8 cellular contexts compared by ENCODE assay signal in genomic region chr4:82561745-82562552, GRCh38. TPM values are rescaled to one million over a fixed set of nuclear protein-coding genes. Genes with fewer than 3 reads are reported as not detected.
DNase-seq lines count a peak whose midpoint lies in the region; ATAC-seq and TF ChIP-seq lines count a peak whose summit lies in the region.

Gene TMEM150C, minus strand, starts transcription at chr4:82561988. Its CDS starts 57,331 bp downstream, at chr4:82504657.

- no peak within 1 kb of the TSS for H3K9ac ChIP-seq in smooth muscle cell (ENCODE audit: low read depth)

- H2AFZ ChIP-seq in smooth muscle cell (ENCODE audit: low read depth), result peak within 1 kb of the TSS; percentile 99

- 9% methylated on average over 46 of the region's 67 CpGs for WGBS in smooth muscle cell (ENCODE audit: low lambda C conversion rate)

- no peaks in the 10 kb centered on the region for H3K4me1 ChIP-seq in smooth muscle cell (ENCODE audit: low read depth)

- no peak for ATAC-seq in HG03342 (IDR thresholded peaks at IDR 0.05; ENCODE audit: unreplicated experiment)
- ATAC-seq in HG03175 (IDR thresholded peaks at IDR 0.05; ENCODE audit: unreplicated experiment), result no peak

- no peaks in the 10 kb centered on the region for H3K79me2 ChIP-seq in smooth muscle cell (ENCODE audit: low read depth)

- H3F3A ChIP-seq in smooth muscle cell (ENCODE audit: low read depth), result no peaks in the 10 kb centered on the region

- no peak within 1 kb of the TSS for H3K27ac ChIP-seq in smooth muscle cell (ENCODE audit: low read depth)

- no peaks in the 10 kb centered on the region for H4K20me1 ChIP-seq in smooth muscle cell (ENCODE audit: low read depth)

- no peaks in the 10 kb centered on the region for H3K9me3 ChIP-seq in smooth muscle cell (replicated peaks; ENCODE audit: low read depth)

- in situ Hi-C loops in astrocyte of the spinal cord (cut with HindIII; ENCODE audit: low sequenced_read_pairs), result no loop called here

- peak within 1 kb of the TSS; percentile 51 for H3K4me3 ChIP-seq in astrocyte of the spinal cord (ENCODE audit: low read depth, low read length)
- peak within 1 kb of the TSS; percentile 76 for H3K4me3 ChIP-seq in smooth muscle cell

- DNase-seq in NCI-H2171 treated with DMSO at 0.1 percent for 48 hours (lab: John Stamatoyannopoulos, UW) (peak; percentile 30), NCI-H2171 (lab: John Stamatoyannopoulos, UW) (no peak), NCI-H1092 treated with DMSO at 0.1 percent for 48 hours (lab: John Stamatoyannopoulos, UW) (peak; percentile 72), astrocyte of the spinal cord (ENCODE audit: low read depth, low spot score) (peak; percentile 5), iPS-NIHi7 (ENCODE audit: extremely low spot score) (peak; percentile 71), smooth muscle cell (lab: John Stamatoyannopoulos, UW; ENCODE audit: unreplicated experiment) (no peak)

- H3K27me3 ChIP-seq in smooth muscle cell (ENCODE audit: low read depth), result peaks cover 19% of the 10 kb centered on the region

- H3K4me2 ChIP-seq in smooth muscle cell, result peak within 1 kb of the TSS; percentile 95

- H3K36me3 ChIP-seq in smooth muscle cell (ENCODE audit: low read depth), result no peaks in the 10 kb centered on the region

- TF ChIP-seq CTCF in astrocyte of the spinal cord (IDR thresholded peaks at IDR 0.05; ENCODE audit: low read depth, low read length), result peak; percentile 16
- peak; percentile 23 for TF ChIP-seq CTCF in smooth muscle cell (IDR thresholded peaks at IDR 0.05; ENCODE audit: borderline replicate concordance, insufficient read depth, poor library complexity, severe bottlenecking)

RNA-seq across cellular contexts. Expression of gene TMEM150C, which starts in this region (rescaled TPM):
- total RNA-seq in smooth muscle cell, result 0.81 and 8.0 TPM in 2 replicates
- 0.55 and 1.7 TPM in 2 replicates for polyA plus RNA-seq in smooth muscle cell

Comparison
In these comparisons a context has a peak if more than half of its experiments do, and no peak if none do; other contexts are left out.
1. DNase-seq: peak in NCI-H2171 treated with DMSO at 0.1 percent for 48 hours (single experiment), NCI-H1092 treated with DMSO at 0.1 percent for 48 hours (single experiment), astrocyte of the spinal cord (single experiment) and iPS-NIHi7 (single experiment); none in NCI-H2171 (single experiment) and smooth muscle cell (single experiment).